Comparison of ENCODE assay signal across 18 cellular contexts in genomic region chr15:85532689-85533088, GRCh38.
DNase-seq lines count a peak whose midpoint lies in the region; ATAC-seq, FAIRE-seq and TF ChIP-seq lines count a peak whose summit lies in the region.
"Had no signal": no experiment of that assay in that cellular context is flagged by ENCODE, and none has a peak within 500 bp of the region (broad histone marks: within the 10 kb centered on the region; RNA-seq: fewer than 3 reads in every experiment).

No MANE protein-coding gene starts in this region.

- ATAC-seq in Right ventricle myocardium inferior: peak; percentile 65
- no peak for ATAC-seq in T-cell (replicated peaks in 1 of 4)
- ATAC-seq: HCT116, left colon had no signal

- H3K27me3 ChIP-seq in stomach (no peaks in the 10 kb centered on the region), ascending aorta (no peaks in the 10 kb centered on the region)
- H3K27me3 ChIP-seq: Peyer's patch had no signal

- DNase-seq in Right ventricle myocardium inferior (ENCODE audit: missing footprints): no peak
- DNase-seq in cardiac septum (ENCODE audit: low spot score): no peak
- DNase-seq in T-cell: no peak
- DNase-seq in stomach: peak; percentile 75
- DNase-seq in stimulated activated naive CD4-positive, alpha-beta T cell treated with Interleukin-2 at 50 U/mL for 16 hours (lab: John Stamatoyannopoulos, UW): no peak
- no peak for DNase-seq in ascending aorta (ENCODE audit: low spot score in 2 of 2)
- DNase-seq in NCI-H345 (lab: John Stamatoyannopoulos, UW): no peak
- DNase-seq: activated CD4-positive, alpha-beta memory T cell treated with anti-CD3 and anti-CD28 coated beads for 36 hours; foreskin fibroblast; Kasumi-1; left colon; NCI-H1436; NCI-H82; Peyer's patch had no signal

- H3K4me1 Mint-ChIP-seq in T-cell: peaks cover 52 to 62% (median 54%) of the 10 kb centered on the region in 3 donors

- peaks cover 0 to 5% (median 2%) of the 10 kb centered on the region in 4 donors for H3K36me3 ChIP-seq in stomach
- peaks cover 7 to 17% of the 10 kb centered on the region in 2 donors for H3K36me3 ChIP-seq in ascending aorta

- peak overlapping the region; percentile 44 to 56 for H3K27ac Mint-ChIP-seq in T-cell

- POLR2A ChIA-PET in T-cell (lab: Charles Lee): interaction anchor here in 1 of 2 donors (0.6 to 1.0 kb wide), 3 partner anchors 9 to 125 kb away, joined by 3 to 5 read pairs (median 3); no protein-coding TSS in a partner anchor

- CTCF ChIA-PET in T-cell (lab: Charles Lee): no interaction called here

- H3K9me3 Mint-ChIP-seq in T-cell: no peaks in the 10 kb centered on the region
- H3K9me3 Mint-ChIP-seq: activated CD4-positive, alpha-beta memory T cell treated with anti-CD3 and anti-CD28 coated beads for 36 hours; type B pancreatic cell had no signal

- H3K4me3 ChIP-seq in stomach (no peak overlapping the region), ascending aorta (no peak overlapping the region)
- H3K4me3 ChIP-seq: Peyer's patch had no signal

- no peak for TF ChIP-seq EP300 in stomach (IDR thresholded peaks at IDR 0.05)

- H3K36me3 Mint-ChIP-seq in T-cell: peaks cover 40% of the 10 kb centered on the region

- no peaks in the 10 kb centered on the region for H3K27me3 Mint-ChIP-seq in T-cell
- H3K27me3 Mint-ChIP-seq: activated CD4-positive, alpha-beta memory T cell treated with anti-CD3 and anti-CD28 coated beads for 36 hours; type B pancreatic cell had no signal

- WGBS in stomach, 5 donors: 22 to 63% (median 37%) methylated on average over 3 of the region's 3 CpGs

- H3K9me3 ChIP-seq in stomach: no peaks in the 10 kb centered on the region
- H3K9me3 ChIP-seq in ascending aorta: no peaks in the 10 kb centered on the region
- H3K9me3 ChIP-seq: Peyer's patch had no signal

- H3K4me3 Mint-ChIP-seq in T-cell: no peak overlapping the region
- H3K4me3 Mint-ChIP-seq: activated CD4-positive, alpha-beta memory T cell treated with anti-CD3 and anti-CD28 coated beads for 36 hours; type B pancreatic cell had no signal

- TF ChIP-seq CTCF in stomach (IDR thresholded peaks at IDR 0.05) (no peak), ascending aorta (IDR thresholded peaks at IDR 0.05) (no peak)

- TF ChIP-seq POLR2A in stomach (IDR thresholded peaks at IDR 0.05): no peak

- intact Hi-C loops in Right ventricle myocardium inferior (cut with DNase I): loop anchor here (5.0 kb wide), 1 partner anchor 50 kb away; no protein-coding TSS in a partner anchor
- intact Hi-C loops in cardiac septum (cut with DNase I): no loop called here
- intact Hi-C loops in stomach (cut with DNase I; ENCODE audit: low total_unique reads): no loop called here
- intact Hi-C loops in ascending aorta (cut with DNase I): no loop called here

- H3K4me1 ChIP-seq in stomach (peaks cover 24 to 81% (median 51%) of the 10 kb centered on the region in 4 donors), ascending aorta (peaks cover 3 to 7% of the 10 kb centered on the region in 2 donors)

- FAIRE-seq in islet of Langerhans (lab: Jason Lieb, UNC): peak; percentile 55
- FAIRE-seq: endothelial cell of umbilical vein had no signal

- H3K27ac ChIP-seq in stomach (peak overlapping the region in 1 of 5 donors; percentile 76), ascending aorta (no peak overlapping the region)
